In the genomic region with DNA sequence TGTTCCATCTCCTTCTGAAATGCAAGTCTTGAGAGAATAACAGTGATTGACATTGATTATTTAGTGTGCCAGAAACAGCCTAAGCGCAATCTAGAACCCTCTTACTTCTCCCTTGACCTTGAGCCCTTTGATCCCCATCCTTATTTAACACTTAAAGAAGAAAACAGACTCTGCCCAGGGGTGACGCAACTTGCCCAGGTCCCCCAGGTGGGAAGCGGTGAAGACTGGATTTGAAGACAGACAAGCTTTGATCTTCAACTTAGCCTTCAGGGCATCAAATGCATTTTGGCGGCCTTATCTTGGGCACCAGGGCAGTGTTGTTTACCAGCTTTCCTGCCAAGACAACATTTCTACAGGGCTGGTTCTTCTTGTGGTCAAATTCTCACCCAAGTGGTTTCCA, we compare ENCODE assay signal across 16 cellular contexts. TPM values are rescaled to one million over a fixed set of nuclear protein-coding genes. Genes with fewer than 3 reads are reported as not detected.
A peak's percentile ranks its signal among the peaks of the same experiment; 100 is the strongest.
DNase-seq lines count a peak whose midpoint lies in the region; ATAC-seq lines count a peak whose summit lies in the region.
"Had no signal": no experiment of that assay in that cellular context is flagged by ENCODE, and none has a peak within 500 bp of the region (broad histone marks: within the 10 kb centered on the region; RNA-seq: fewer than 3 reads in every experiment).

No MANE protein-coding gene starts in this region.

- H3K27me3 ChIP-seq in muscle layer of duodenum (ENCODE audit: low read depth, low read length) = no peaks in the 10 kb centered on the region
- H3K27me3 ChIP-seq: transverse colon had no signal

- DNase-seq in stimulated activated naive CD8-positive, alpha-beta T cell treated with anti-CD3 and anti-CD28 coated beads, Interleukin-15, amount 100 ng/mL, for 72 hours = no peak
- DNase-seq in T-helper 17 cell = no peak
- no peak for DNase-seq in NCI-H2081 treated with DMSO at 0.1 percent for 48 hours (lab: John Stamatoyannopoulos, UW)
- DNase-seq in NCI-H2081 (lab: John Stamatoyannopoulos, UW) = no peak
- DNase-seq in AG20443 (ENCODE audit: low spot score) = no peak
- DNase-seq: activated CD4-positive, alpha-beta T cell treated with anti-CD3 and anti-CD28 coated beads for 36 hours; DMS53; mesenchymal stem cell; NCI-H226 had no signal

- H3K4me3 ChIP-seq in muscle layer of duodenum (ENCODE audit: low read depth in 1 of 2, low read length in 2 of 2) = no peak overlapping the region
- H3K4me3 ChIP-seq: SK-N-MC, transverse colon had no signal

- peak overlapping the region; percentile 12 for H3K27ac Mint-ChIP-seq in stimulated activated naive CD8-positive, alpha-beta T cell treated with anti-CD3 and anti-CD28 coated beads, Interleukin-15, Interleukin-2, amounts not matched to agents 100 ng/mL and 50 ng/mL, for 24 hours
- no peak overlapping the region for H3K27ac Mint-ChIP-seq in stimulated activated naive CD8-positive, alpha-beta T cell treated with anti-CD3 and anti-CD28 coated beads, Interleukin-15, amount 100 ng/mL, for 72 hours
- no peak overlapping the region for H3K27ac Mint-ChIP-seq in T-helper 17 cell
- H3K27ac Mint-ChIP-seq: activated CD4-positive, alpha-beta T cell treated with anti-CD3 and anti-CD28 coated beads for 36 hours; activated T-helper 17 cell treated with anti-CD3 and anti-CD28 coated beads, Interleukin-2, amount 50 U/mL, for 72 hours had no signal

- H3K36me3 Mint-ChIP-seq in stimulated activated naive CD8-positive, alpha-beta T cell treated with anti-CD3 and anti-CD28 coated beads, Interleukin-15, Interleukin-2, amounts not matched to agents 100 ng/mL and 50 ng/mL, for 24 hours (ENCODE audit: low read depth) = no peaks in the 10 kb centered on the region
- no peaks in the 10 kb centered on the region for H3K36me3 Mint-ChIP-seq in T-helper 17 cell (ENCODE audit: low read depth)

- H3K36me3 ChIP-seq in muscle layer of duodenum (ENCODE audit: control insufficient read depth in 1 of 2, insufficient read depth in 2 of 2, low read length in 2 of 2) = no peaks in the 10 kb centered on the region
- H3K36me3 ChIP-seq: transverse colon had no signal

- peaks cover 34% of the 10 kb centered on the region for H3K27me3 Mint-ChIP-seq in stimulated activated naive CD8-positive, alpha-beta T cell treated with anti-CD3 and anti-CD28 coated beads, Interleukin-15, Interleukin-2, amounts not matched to agents 100 ng/mL and 50 ng/mL, for 24 hours
- peaks cover 51% of the 10 kb centered on the region for H3K27me3 Mint-ChIP-seq in stimulated activated naive CD8-positive, alpha-beta T cell treated with anti-CD3 and anti-CD28 coated beads, Interleukin-15, amount 100 ng/mL, for 72 hours
- peaks cover 34% of the 10 kb centered on the region for H3K27me3 Mint-ChIP-seq in T-helper 17 cell

- no peak for ATAC-seq in stimulated activated naive CD8-positive, alpha-beta T cell treated with anti-CD3 and anti-CD28 coated beads, Interleukin-15, amount 100 ng/mL, for 72 hours
- ATAC-seq in T-helper 17 cell = peak; percentile 5
- ATAC-seq in GM21825 (IDR thresholded peaks at IDR 0.05; ENCODE audit: unreplicated experiment) = no peak
- ATAC-seq: activated CD4-positive, alpha-beta T cell treated with anti-CD3 and anti-CD28 coated beads for 36 hours; activated T-helper 17 cell treated with anti-CD3 and anti-CD28 coated beads, Interleukin-2, amount 50 U/mL, for 72 hours had no signal

- H3K27ac ChIP-seq in muscle layer of duodenum (ENCODE audit: low read length) = peak overlapping the region; percentile 10
- H3K27ac ChIP-seq: SK-N-MC had no signal

- H3K9me3 ChIP-seq in T-helper 17 cell (ENCODE audit: control insufficient read depth, low read length, poor library complexity, severe bottlenecking) (no peaks in the 10 kb centered on the region), muscle layer of duodenum (ENCODE audit: control insufficient read depth in 1 of 2, low read length in 2 of 2) (no peaks in the 10 kb centered on the region)
- H3K9me3 ChIP-seq: transverse colon had no signal

- peaks cover 53% of the 10 kb centered on the region for H3K4me1 Mint-ChIP-seq in stimulated activated naive CD8-positive, alpha-beta T cell treated with anti-CD3 and anti-CD28 coated beads, Interleukin-15, Interleukin-2, amounts not matched to agents 100 ng/mL and 50 ng/mL, for 24 hours (ENCODE audit: low read depth)
- H3K4me1 Mint-ChIP-seq in stimulated activated naive CD8-positive, alpha-beta T cell treated with anti-CD3 and anti-CD28 coated beads, Interleukin-15, amount 100 ng/mL, for 72 hours = peaks cover 42% of the 10 kb centered on the region
- H3K4me1 Mint-ChIP-seq in T-helper 17 cell = peaks cover 32% of the 10 kb centered on the region

- H3K4me3 Mint-ChIP-seq in stimulated activated naive CD8-positive, alpha-beta T cell treated with anti-CD3 and anti-CD28 coated beads, Interleukin-15, Interleukin-2, amounts not matched to agents 100 ng/mL and 50 ng/mL, for 24 hours = no peak overlapping the region
- no peak overlapping the region for H3K4me3 Mint-ChIP-seq in stimulated activated naive CD8-positive, alpha-beta T cell treated with anti-CD3 and anti-CD28 coated beads, Interleukin-15, amount 100 ng/mL, for 72 hours
- no peak overlapping the region for H3K4me3 Mint-ChIP-seq in T-helper 17 cell
- H3K4me3 Mint-ChIP-seq: activated CD4-positive, alpha-beta T cell treated with anti-CD3 and anti-CD28 coated beads for 36 hours; activated T-helper 17 cell treated with anti-CD3 and anti-CD28 coated beads, Interleukin-2, amount 50 U/mL, for 72 hours had no signal

- H3K4me1 ChIP-seq in muscle layer of duodenum (ENCODE audit: control insufficient read depth in 1 of 2, insufficient read depth in 2 of 2, low read length in 2 of 2) = peaks cover 5 to 6% of the 10 kb centered on the region in 2 donors

- no peaks in the 10 kb centered on the region for H3K9me3 Mint-ChIP-seq in stimulated activated naive CD8-positive, alpha-beta T cell treated with anti-CD3 and anti-CD28 coated beads, Interleukin-15, Interleukin-2, amounts not matched to agents 100 ng/mL and 50 ng/mL, for 24 hours
- no peaks in the 10 kb centered on the region for H3K9me3 Mint-ChIP-seq in stimulated activated naive CD8-positive, alpha-beta T cell treated with anti-CD3 and anti-CD28 coated beads, Interleukin-15, amount 100 ng/mL, for 72 hours
- H3K9me3 Mint-ChIP-seq: activated T-helper 17 cell treated with anti-CD3 and anti-CD28 coated beads, Interleukin-2, amount 50 U/mL, for 72 hours had no signal

RNA-seq across cellular contexts. Expression of gene CIITA, which starts 8.9 kb away (rescaled TPM):
- 10 to 100 TPM in 1 of 2 donors, 1 to 10 TPM in 1; 9.7 to 25.3 TPM for total RNA-seq in T-helper 17 cell

RNA-seq across cellular contexts. Expression of gene TVP23A, which starts 49.5 kb away (rescaled TPM):
- not detected for total RNA-seq in T-helper 17 cell
- total RNA-seq: dermis microvascular lymphatic vessel endothelial cell had no signal
